Comparison of ENCODE assay signal across 2 cellular contexts in genomic region chr21:35594905-35595304, GRCh38.
TF ChIP-seq lines count a peak whose summit lies in the region.

No MANE protein-coding gene starts in this region.

TF ChIP-seq in IMR-90, 13 proteins besides CTCF, POLR2A, EP300 and RAD21:
- TF ChIP-seq MXI1 (IDR thresholded peaks at IDR 0.05; ENCODE audit: borderline replicate concordance, low read depth, low read length) = no peak
- no peak for TF ChIP-seq ELK1 (IDR thresholded peaks at IDR 0.05; ENCODE audit: borderline replicate concordance, low read depth, low read length)
- no peak for TF ChIP-seq RFX5 (IDR thresholded peaks at IDR 0.05; ENCODE audit: low read depth, low read length)
- TF ChIP-seq CEBPB (IDR thresholded peaks at IDR 0.05; ENCODE audit: low read depth, low read length) = no peak
- TF ChIP-seq CHD1 (IDR thresholded peaks at IDR 0.05; ENCODE audit: low read depth, low read length) = no peak
- TF ChIP-seq USF2 (IDR thresholded peaks at IDR 0.05; ENCODE audit: low read depth, low read length) = no peak
- no peak for TF ChIP-seq MAZ (IDR thresholded peaks at IDR 0.05; ENCODE audit: borderline replicate concordance, low read depth, low read length)
- no peak for TF ChIP-seq NFE2L2 (IDR thresholded peaks at IDR 0.05; ENCODE audit: low read depth, low read length)
- no peak for TF ChIP-seq BHLHE40 (IDR thresholded peaks at IDR 0.05; ENCODE audit: low read depth, low read length)
- TF ChIP-seq RCOR1 (IDR thresholded peaks at IDR 0.05; ENCODE audit: insufficient replicate concordance, low read length) = no peak
- no peak for TF ChIP-seq SMC3 (IDR thresholded peaks at IDR 0.05; ENCODE audit: low read depth, low read length)
- no peak for TF ChIP-seq MAFK (IDR thresholded peaks at IDR 0.05; ENCODE audit: low read depth, low read length)
- TF ChIP-seq FOS (IDR thresholded peaks at IDR 0.05; ENCODE audit: low read depth, low read length) = no peak

TF ChIP-seq in H1, 55 proteins besides CTCF, POLR2A, EP300 and RAD21:
- TF ChIP-seq KDM1A (IDR thresholded peaks at IDR 0.05; ENCODE audit: borderline replicate concordance, low read length) (peak; percentile 48; the same call in 1 of the 2 replicates), SP4 (IDR thresholded peaks at IDR 0.05; ENCODE audit: low read length) (no peak)
